In genomic region chr18:35159782-35160181, GRCh38 we compare ENCODE assay signal across 12 cellular contexts.
A peak's percentile ranks its signal among the peaks of the same experiment; 100 is the strongest.
DNase-seq lines count a peak whose midpoint lies in the region; ATAC-seq lines count a peak whose summit lies in the region.
"Had no signal": no experiment of that assay in that cellular context is flagged by ENCODE, and none has a peak within 500 bp of the region (broad histone marks: within the 10 kb centered on the region; RNA-seq: fewer than 3 reads in every experiment).

No MANE protein-coding gene starts in this region.

- no peak for DNase-seq in activated T-cell treated with anti-CD3 and anti-CD28 coated beads, Interleukin-2, amount 50 U/mL, for 4 hours
- no peak for DNase-seq in activated T-cell treated with anti-CD3 and anti-CD28 coated beads, Interleukin-2, amount 50 U/mL, for 48 hours
- DNase-seq in activated CD4-positive, alpha-beta memory T cell treated with anti-CD3 and anti-CD28 coated beads for 36 hours = peak; percentile 17
- DNase-seq in stimulated activated naive CD8-positive, alpha-beta T cell treated with anti-CD3 and anti-CD28 coated beads, Interleukin-15, Interleukin-2, amounts not matched to agents 100 U/mL and 50 U/mL, for 24 hours = no peak
- DNase-seq in RPMI8226 = no peak
- DNase-seq: ACHN, lower lobe of right lung, NCI-H2081, nucleus accumbens had no signal

- POLR2A ChIA-PET in activated CD4-positive, alpha-beta memory T cell treated with anti-CD3 and anti-CD28 coated beads for 36 hours (lab: Charles Lee) = interaction anchor here (1.1 kb wide), 1 partner anchor 132 kb away, joined by 3 read pairs; no protein-coding TSS in a partner anchor

- intact Hi-C loops in activated CD4-positive, alpha-beta memory T cell treated with anti-CD3 and anti-CD28 coated beads for 36 hours (cut with micrococcal nuclease) = loop anchor here (1.0 to 5.0 kb wide), 6 partner anchors 52 to 299 kb away; no protein-coding TSS in a partner anchor

- no peaks in the 10 kb centered on the region for H3K36me3 Mint-ChIP-seq in activated T-cell treated with anti-CD3 and anti-CD28 coated beads, Interleukin-2, amount 50 U/mL, for 4 hours (ENCODE audit: insufficient read depth)
- H3K36me3 Mint-ChIP-seq in activated CD4-positive, alpha-beta memory T cell treated with anti-CD3 and anti-CD28 coated beads for 36 hours = no peaks in the 10 kb centered on the region

- ATAC-seq in activated T-cell treated with anti-CD3 and anti-CD28 coated beads, Interleukin-2, amount 50 U/mL, for 4 hours = peak; percentile 72 to 73
- ATAC-seq in HG03342 (IDR thresholded peaks at IDR 0.05; ENCODE audit: unreplicated experiment) (peak; percentile 57), GM21529 (IDR thresholded peaks at IDR 0.05; ENCODE audit: unreplicated experiment) (no peak), GM21515 (IDR thresholded peaks at IDR 0.05; ENCODE audit: unreplicated experiment) (no peak)
- peak; percentile 73 for ATAC-seq in stimulated activated naive CD8-positive, alpha-beta T cell treated with anti-CD3 and anti-CD28 coated beads, Interleukin-15, Interleukin-2, amounts not matched to agents 100 U/mL and 50 U/mL, for 24 hours

- no peaks in the 10 kb centered on the region for H3K27me3 Mint-ChIP-seq in activated T-cell treated with anti-CD3 and anti-CD28 coated beads, Interleukin-2, amount 50 U/mL, for 4 hours (ENCODE audit: low read depth)
- peaks cover 2% of the 10 kb centered on the region for H3K27me3 Mint-ChIP-seq in activated CD4-positive, alpha-beta memory T cell treated with anti-CD3 and anti-CD28 coated beads for 36 hours

- no peaks in the 10 kb centered on the region for H3K9me3 Mint-ChIP-seq in activated T-cell treated with anti-CD3 and anti-CD28 coated beads, Interleukin-2, amount 50 U/mL, for 4 hours
- no peaks in the 10 kb centered on the region for H3K9me3 Mint-ChIP-seq in activated CD4-positive, alpha-beta memory T cell treated with anti-CD3 and anti-CD28 coated beads for 36 hours

- H3K4me1 Mint-ChIP-seq in activated T-cell treated with anti-CD3 and anti-CD28 coated beads, Interleukin-2, amount 50 U/mL, for 4 hours (ENCODE audit: low read depth) = peaks cover 24% of the 10 kb centered on the region
- peaks cover 13% of the 10 kb centered on the region for H3K4me1 Mint-ChIP-seq in activated CD4-positive, alpha-beta memory T cell treated with anti-CD3 and anti-CD28 coated beads for 36 hours (ENCODE audit: low read depth)

- peak overlapping the region; percentile 55 for H3K27ac Mint-ChIP-seq in activated CD4-positive, alpha-beta memory T cell treated with anti-CD3 and anti-CD28 coated beads for 36 hours

- CTCF ChIA-PET in activated CD4-positive, alpha-beta memory T cell treated with anti-CD3 and anti-CD28 coated beads for 36 hours (lab: Charles Lee) = no interaction called here

- no peak overlapping the region for H3K4me3 Mint-ChIP-seq in activated T-cell treated with anti-CD3 and anti-CD28 coated beads, Interleukin-2, amount 50 U/mL, for 4 hours
- H3K4me3 Mint-ChIP-seq in activated CD4-positive, alpha-beta memory T cell treated with anti-CD3 and anti-CD28 coated beads for 36 hours = no peak overlapping the region

Comparison
In these comparisons a context has a peak if more than half of its experiments do, and no peak if none do; other contexts are left out.
1. ATAC-seq: peak in activated T-cell treated with anti-CD3 and anti-CD28 coated beads, Interleukin-2, amount 50 U/mL, for 4 hours (2 of 2), HG03342 (single experiment) and stimulated activated naive CD8-positive, alpha-beta T cell treated with anti-CD3 and anti-CD28 coated beads, Interleukin-15, Interleukin-2, amounts not matched to agents 100 U/mL and 50 U/mL, for 24 hours (single experiment); none in GM21529 (single experiment) and GM21515 (single experiment).